ENCODE assay signal across 17 cellular contexts in the genomic region with DNA sequence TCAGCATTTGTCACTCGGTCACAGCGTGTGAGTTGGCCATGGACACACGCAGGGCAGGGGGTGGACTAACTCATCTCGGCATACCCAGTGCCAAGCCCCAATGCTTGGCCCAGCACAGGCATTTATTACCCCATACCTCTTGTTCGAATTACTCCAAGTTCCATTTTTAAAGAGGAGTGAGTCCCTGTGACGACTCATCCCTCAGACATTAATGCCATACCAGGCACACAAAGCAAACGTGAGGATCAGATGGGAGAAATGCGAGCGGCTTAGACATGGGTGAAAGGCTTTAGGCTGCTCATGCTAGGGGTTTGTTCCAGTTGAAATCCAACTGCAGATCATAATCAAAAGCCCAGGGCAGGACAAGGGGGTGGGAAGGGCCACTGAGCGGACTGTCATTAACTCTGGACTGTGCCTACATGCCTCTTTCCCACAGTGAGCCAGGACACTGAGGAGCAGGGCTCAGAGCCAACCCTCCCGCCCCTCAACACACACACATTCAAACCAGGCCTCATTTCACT.
DNase-seq lines count a peak whose midpoint lies in the region; ATAC-seq and TF ChIP-seq lines count a peak whose summit lies in the region.
"Had no signal": no experiment of that assay in that cellular context is flagged by ENCODE, and none has a peak within 500 bp of the region (broad histone marks: within the 10 kb centered on the region; RNA-seq: fewer than 3 reads in every experiment).

No MANE protein-coding gene starts in this region.

- H3K4me2 ChIP-seq in parathyroid adenoma (ENCODE audit: low read length) = peak overlapping the region; percentile 47

- WGBS in upper lobe of left lung, 2 donors = 84 to 85% methylated on average over 9 to 11 of the region's 11 CpGs

- H3K4me3 ChIP-seq in epithelial cell of proximal tubule (ENCODE audit: low read depth, low read length) (no peak overlapping the region), parathyroid adenoma (ENCODE audit: low read depth, low read length) (peak overlapping the region; percentile 8), upper lobe of left lung (no peak overlapping the region)
- H3K4me3 ChIP-seq: Peyer's patch, thoracic aorta had no signal

- no peaks in the 10 kb centered on the region for H3K36me3 Mint-ChIP-seq in activated T-cell treated with anti-CD3 and anti-CD28 coated beads, Interleukin-2, amount 50 U/mL, for 72 hours (ENCODE audit: insufficient read depth in 2 of 2)
- H3K36me3 Mint-ChIP-seq in T-cell = no peaks in the 10 kb centered on the region
- H3K36me3 Mint-ChIP-seq: brain had no signal

- H3K9ac ChIP-seq in parathyroid adenoma = no peak overlapping the region

- H3K27ac Mint-ChIP-seq in activated T-cell treated with anti-CD3 and anti-CD28 coated beads, Interleukin-2, amount 50 U/mL, for 72 hours = no peak overlapping the region
- H3K27ac Mint-ChIP-seq in T-cell = no peak overlapping the region

- no peak for TF ChIP-seq EP300 in upper lobe of left lung (IDR thresholded peaks at IDR 0.05)

- H3K4me1 ChIP-seq in parathyroid adenoma (peaks cover 39% of the 10 kb centered on the region), upper lobe of left lung (no peaks in the 10 kb centered on the region)
- H3K4me1 ChIP-seq: Peyer's patch had no signal

- CTCF ChIA-PET in T-cell (lab: Charles Lee) = no interaction called here

- H3K79me2 ChIP-seq in parathyroid adenoma = no peaks in the 10 kb centered on the region

- POLR2A ChIA-PET in T-cell (lab: Charles Lee) = no interaction called here

- ATAC-seq in activated T-cell treated with anti-CD3 and anti-CD28 coated beads, Interleukin-2, amount 50 U/mL, for 72 hours (replicated peaks in 1 of 2) = no peak
- ATAC-seq in upper lobe of left lung (ENCODE audit: low FRiP score in 2 of 2) (no peak), T-cell (replicated peaks in 1 of 4) (no peak)

- H3K27me3 ChIP-seq in parathyroid adenoma (ENCODE audit: control insufficient read depth, insufficient read depth, low read length) (no peaks in the 10 kb centered on the region), upper lobe of left lung (no peaks in the 10 kb centered on the region)
- H3K27me3 ChIP-seq: Peyer's patch had no signal

- no peak for TF ChIP-seq POLR2A in upper lobe of left lung (IDR thresholded peaks at IDR 0.05)

- DNase-seq in EL (peak; percentile 77), LHCN-M2 (ENCODE audit: low read depth) (peak; percentile 38), epithelial cell of proximal tubule (ENCODE audit: low read depth) (peak; percentile 9), upper lobe of left lung (no peak), putamen (ENCODE audit: low spot score) (no peak), T-cell (no peak)
- no peak for DNase-seq in activated T-cell treated with anti-CD3 and anti-CD28 coated beads, Interleukin-2, amount 50 U/mL, for 72 hours
- DNase-seq: activated CD4-positive, alpha-beta T cell treated with anti-CD3 and anti-CD28 coated beads, Interleukin-2, amount 50 U/mL, for 48 hours; effector CD8-positive, alpha-beta T cell; head of caudate nucleus; Kasumi-1; Peyer's patch; stimulated activated CD4-positive, alpha-beta T cell treated with anti-CD3 and anti-CD28 coated beads, Interleukin-15, amount 100 ng/mL, for 24 hours; T1000 had no signal

- H3K27ac ChIP-seq in parathyroid adenoma (peak overlapping the region; percentile 95), upper lobe of left lung (no peak overlapping the region)
- H3K27ac ChIP-seq: Peyer's patch, thoracic aorta had no signal

- H3K4me3 Mint-ChIP-seq in activated T-cell treated with anti-CD3 and anti-CD28 coated beads, Interleukin-2, amount 50 U/mL, for 72 hours = no peak overlapping the region
- H3K4me3 Mint-ChIP-seq in T-cell = no peak overlapping the region
- H3K4me3 Mint-ChIP-seq: brain had no signal

- no peaks in the 10 kb centered on the region for H3K4me1 Mint-ChIP-seq in activated T-cell treated with anti-CD3 and anti-CD28 coated beads, Interleukin-2, amount 50 U/mL, for 72 hours (ENCODE audit: low read depth)
- H3K4me1 Mint-ChIP-seq in T-cell = no peaks in the 10 kb centered on the region

- H3K36me3 ChIP-seq in parathyroid adenoma (ENCODE audit: control insufficient read depth, insufficient read depth, low read length) = no peaks in the 10 kb centered on the region
- H3K36me3 ChIP-seq in upper lobe of left lung = no peaks in the 10 kb centered on the region
- H3K36me3 ChIP-seq: Peyer's patch, thoracic aorta had no signal

- no peak for TF ChIP-seq CTCF in epithelial cell of proximal tubule (conservative IDR thresholded peaks at IDR 0.05; ENCODE audit: low read depth, low read length)
- no peak for TF ChIP-seq CTCF in parathyroid adenoma (IDR thresholded peaks at IDR 0.05)
- TF ChIP-seq CTCF in upper lobe of left lung (IDR thresholded peaks at IDR 0.05) = no peak

- H3K9me3 ChIP-seq in parathyroid adenoma (ENCODE audit: control insufficient read depth, low read length) = no peaks in the 10 kb centered on the region
- no peaks in the 10 kb centered on the region for H3K9me3 ChIP-seq in upper lobe of left lung
- H3K9me3 ChIP-seq: Peyer's patch, thoracic aorta had no signal

- peak overlapping the region; percentile 43 for H2AFZ ChIP-seq in parathyroid adenoma

- H3K9me3 Mint-ChIP-seq in activated T-cell treated with anti-CD3 and anti-CD28 coated beads, Interleukin-2, amount 50 U/mL, for 72 hours = no peaks in the 10 kb centered on the region
- H3K9me3 Mint-ChIP-seq in T-cell = no peaks in the 10 kb centered on the region
- H3K9me3 Mint-ChIP-seq: brain had no signal

- H3K27me3 Mint-ChIP-seq in activated T-cell treated with anti-CD3 and anti-CD28 coated beads, Interleukin-2, amount 50 U/mL, for 72 hours (ENCODE audit: low read depth) = no peaks in the 10 kb centered on the region
- no peaks in the 10 kb centered on the region for H3K27me3 Mint-ChIP-seq in T-cell

Comparison
In these comparisons a context has a peak if more than half of its experiments do, and no peak if none do; other contexts are left out.
1. DNase-seq: peak in EL (single experiment), LHCN-M2 (single experiment) and epithelial cell of proximal tubule (single experiment); none in activated T-cell treated with anti-CD3 and anti-CD28 coated beads, Interleukin-2, amount 50 U/mL, for 72 hours (0 of 2), upper lobe of left lung (0 of 2), putamen (single experiment) and T-cell (0 of 34).